In genomic region chr11:96292291-96293010, GRCh38 we compare ENCODE assay signal across 21 cellular contexts. TPM values are rescaled to one million over a fixed set of nuclear protein-coding genes. Genes with fewer than 3 reads are reported as not detected.
A peak's percentile ranks its signal among the peaks of the same experiment; 100 is the strongest.
DNase-seq lines count a peak whose midpoint lies in the region; ATAC-seq and TF ChIP-seq lines count a peak whose summit lies in the region.
"Had no signal": no experiment of that assay in that cellular context is flagged by ENCODE, and none has a peak within 500 bp of the region (broad histone marks: within the 10 kb centered on the region; RNA-seq: fewer than 3 reads in every experiment).

No MANE protein-coding gene starts in this region.

- intact Hi-C loops in CD4-positive, alpha-beta memory T cell (cut with micrococcal nuclease), result loop anchor here (2.0 kb wide), 1 partner anchor 14 kb away; no protein-coding TSS in a partner anchor
- intact Hi-C loops in naive thymus-derived CD4-positive, alpha-beta T cell (cut with micrococcal nuclease), result loop anchor here in 1 of 2 donors (1.0 to 2.0 kb wide), 2 partner anchors 11 to 14 kb away; no protein-coding TSS in a partner anchor
- intact Hi-C loops in dorsolateral prefrontal cortex (cut with DNase I), result no loop called here

- TF ChIP-seq CTCF in brain (conservative IDR thresholded peaks at IDR 0.05), result no peak
- TF ChIP-seq CTCF in dorsolateral prefrontal cortex (IDR thresholded peaks at IDR 0.05 in 54 of 56, conservative IDR thresholded peaks at IDR 0.05 in 2 of 56; ENCODE audit: low read depth in 1 of 56, partially characterized antibody in 56 of 56), result no peak

- no peak overlapping the region for H3K4me3 ChIP-seq in CD4-positive, alpha-beta memory T cell (ENCODE audit: low read length in 2 of 2)
- H3K4me3 ChIP-seq in GM23248 (peak overlapping the region; percentile 51; the same call in 1 of the 2 replicates), dorsolateral prefrontal cortex (no peak overlapping the region)
- H3K4me3 ChIP-seq in naive thymus-derived CD4-positive, alpha-beta T cell (ENCODE audit: low read length), result no peak overlapping the region
- H3K4me3 ChIP-seq: spleen, suprapubic skin had no signal

- H3K9me2 ChIP-seq in GM23248 (ENCODE audit: insufficient read depth), result no peaks in the 10 kb centered on the region

- H4K20me1 ChIP-seq in GM23248 (ENCODE audit: insufficient read depth), result 0 out of 2 replicates have a peak, but pooled peaks cover 4% of the 10 kb centered on the region

- H3K4me2 ChIP-seq in GM23248 (ENCODE audit: unreplicated experiment), result peak overlapping the region; percentile 78

- peak overlapping the region in 5 of 7 donors; percentile 1 to 20 (median 1) for H3K27ac Mint-ChIP-seq in CD4-positive, alpha-beta memory T cell
- H3K27ac Mint-ChIP-seq in brain, result peak overlapping the region in 3 of 5 experiments; percentile 18 to 82 (median 27)
- H3K27ac Mint-ChIP-seq in naive thymus-derived CD4-positive, alpha-beta T cell, result peak overlapping the region in 6 of 9 donors; percentile 16 to 93 (median 21)

- no peaks in the 10 kb centered on the region for H3K9me3 ChIP-seq in CD4-positive, alpha-beta memory T cell (ENCODE audit: control insufficient read depth in 1 of 2, low read length in 2 of 2)
- no peaks in the 10 kb centered on the region for H3K9me3 ChIP-seq in GM23248 (ENCODE audit: low read depth)
- no peaks in the 10 kb centered on the region for H3K9me3 ChIP-seq in naive thymus-derived CD4-positive, alpha-beta T cell (ENCODE audit: control insufficient read depth in 2 of 3, low read length in 3 of 3)
- H3K9me3 ChIP-seq: spleen, suprapubic skin had no signal

- no peak for DNase-seq in CD4-positive, alpha-beta memory T cell
- DNase-seq in GM23248, result no peak
- no peak for DNase-seq in naive thymus-derived CD4-positive, alpha-beta T cell
- no peak for DNase-seq in NCI-H1436 treated with DMSO at 0.1 percent for 48 hours (lab: John Stamatoyannopoulos, UW)
- no peak for DNase-seq in dorsolateral prefrontal cortex
- no peak for DNase-seq in NCI-H2107 treated with DMSO at 0.1 percent for 48 hours (lab: John Stamatoyannopoulos, UW; ENCODE audit: unreplicated experiment)
- DNase-seq: activated CD4-positive, alpha-beta T cell treated with anti-CD3 and anti-CD28 coated beads, Interleukin-2, amount 10 ng/mL, durations not matched to agents 24 days and 14 days; activated CD8-positive, alpha-beta memory T cell treated with anti-CD3 and anti-CD28 coated beads, Interleukin-2, amount 10 ng/mL, durations not matched to agents 7 days and 5 days; C1 segment of cervical spinal cord; midbrain; NCI-H1436; NCI-H2107; NCI-H446 treated with DMSO at 0.1 percent for 48 hours; PC-3; right cardiac atrium; spleen; stimulated activated CD4-positive, alpha-beta T cell treated with anti-CD3 and anti-CD28 coated beads, Interleukin-2, amount 100 ng/mL, for 48 hours; T-helper 9 cell had no signal

- H3K79me2 ChIP-seq in GM23248 (ENCODE audit: insufficient read depth), result peaks cover 100% of the 10 kb centered on the region

- in situ Hi-C loops in GM23248 (cut with MboI), result no loop called here

- peaks cover 59% of the 10 kb centered on the region for H3K4me1 ChIP-seq in CD4-positive, alpha-beta memory T cell (ENCODE audit: insufficient read depth, low read length)
- peaks cover 33% of the 10 kb centered on the region for H3K4me1 ChIP-seq in GM23248 (ENCODE audit: insufficient read depth)
- H3K4me1 ChIP-seq in naive thymus-derived CD4-positive, alpha-beta T cell (ENCODE audit: control insufficient read depth in 2 of 2, insufficient read depth in 2 of 2, low read length in 2 of 2), result peaks cover 8 to 48% of the 10 kb centered on the region in 2 donors

- no peak overlapping the region for H2AFZ ChIP-seq in GM23248

- H3K4me3 Mint-ChIP-seq in CD4-positive, alpha-beta memory T cell, result peak overlapping the region in 6 of 8 donors; percentile 7 to 89 (median 51)
- H3K4me3 Mint-ChIP-seq in brain, result peak overlapping the region in 2 of 5 experiments; percentile 2 to 10
- H3K4me3 Mint-ChIP-seq in naive thymus-derived CD4-positive, alpha-beta T cell, result peak overlapping the region in 4 of 10 donors; percentile 51 to 67 (median 62)
- H3K4me3 Mint-ChIP-seq: activated CD4-positive, alpha-beta T cell treated with anti-CD3 and anti-CD28 coated beads, Interleukin-2, amount 10 ng/mL, durations not matched to agents 24 days and 14 days had no signal

- peaks cover 54 to 80% (median 63%) of the 10 kb centered on the region in 4 donors for H3K4me1 Mint-ChIP-seq in CD4-positive, alpha-beta memory T cell
- H3K4me1 Mint-ChIP-seq in brain, result peaks cover 47% of the 10 kb centered on the region
- peaks cover 50 to 96% (median 88%) of the 10 kb centered on the region in 7 donors for H3K4me1 Mint-ChIP-seq in naive thymus-derived CD4-positive, alpha-beta T cell

- POLR2A ChIA-PET in CD4-positive, alpha-beta memory T cell (lab: Charles Lee; ENCODE audit: partially characterized antibody), result interaction anchor here (1.0 kb wide), 1 partner anchor 16 kb away, joined by 3 read pairs; no protein-coding TSS in a partner anchor
- POLR2A ChIA-PET in naive thymus-derived CD4-positive, alpha-beta T cell (lab: Charles Lee), result interaction anchor here (0.6 to 1.4 kb wide), 3 partner anchors 14 to 43 kb away, joined by 3 read pairs; no protein-coding TSS in a partner anchor

- CTCF ChIA-PET in CD4-positive, alpha-beta memory T cell (lab: Charles Lee; ENCODE audit: partially characterized antibody), result interaction anchor here (0.5 kb wide), 1 partner anchor 236 kb away, joined by 4 read pairs; no protein-coding TSS in a partner anchor
- CTCF ChIA-PET in naive thymus-derived CD4-positive, alpha-beta T cell (lab: Charles Lee), result interaction anchor here (0.6 kb wide), 1 partner anchor 38 kb away, joined by 3 read pairs; no protein-coding TSS in a partner anchor

- H3F3A ChIP-seq in GM23248 (ENCODE audit: insufficient read depth), result peaks cover 18% of the 10 kb centered on the region; the same call in 1 of the 2 replicates

- H3K36me3 ChIP-seq in CD4-positive, alpha-beta memory T cell (ENCODE audit: insufficient read depth, low read length), result no peaks in the 10 kb centered on the region
- H3K36me3 ChIP-seq in GM23248 (ENCODE audit: low read depth), result no peaks in the 10 kb centered on the region
- no peaks in the 10 kb centered on the region for H3K36me3 ChIP-seq in naive thymus-derived CD4-positive, alpha-beta T cell (ENCODE audit: control insufficient read depth in 2 of 3, insufficient read depth in 3 of 3, low read length in 3 of 3)
- H3K36me3 ChIP-seq: suprapubic skin had no signal

- H3K36me3 Mint-ChIP-seq in CD4-positive, alpha-beta memory T cell, result peaks cover 7 to 11% of the 10 kb centered on the region in 2 donors
- H3K36me3 Mint-ChIP-seq in brain, result no peaks in the 10 kb centered on the region
- H3K36me3 Mint-ChIP-seq in naive thymus-derived CD4-positive, alpha-beta T cell, result peaks cover 6 to 33% (median 17%) of the 10 kb centered on the region in 5 donors

- no peak overlapping the region for H3K9ac ChIP-seq in GM23248

- H3K9me3 Mint-ChIP-seq in CD4-positive, alpha-beta memory T cell, result no peaks in the 10 kb centered on the region
- H3K9me3 Mint-ChIP-seq in brain, result no peaks in the 10 kb centered on the region
- no peaks in the 10 kb centered on the region for H3K9me3 Mint-ChIP-seq in naive thymus-derived CD4-positive, alpha-beta T cell
- H3K9me3 Mint-ChIP-seq: activated CD4-positive, alpha-beta T cell treated with anti-CD3 and anti-CD28 coated beads, Interleukin-2, amount 10 ng/mL, durations not matched to agents 24 days and 14 days; activated naive CD4-positive, alpha-beta T cell treated with anti-CD3 and anti-CD28 coated beads, Interleukin-2, amount 50 U/mL, for 72 hours had no signal

- no peaks in the 10 kb centered on the region for H3K27me3 Mint-ChIP-seq in CD4-positive, alpha-beta memory T cell
- no peaks in the 10 kb centered on the region for H3K27me3 Mint-ChIP-seq in brain
- no peaks in the 10 kb centered on the region for H3K27me3 Mint-ChIP-seq in naive thymus-derived CD4-positive, alpha-beta T cell
- H3K27me3 Mint-ChIP-seq: activated CD4-positive, alpha-beta T cell treated with anti-CD3 and anti-CD28 coated beads, Interleukin-2, amount 10 ng/mL, durations not matched to agents 24 days and 14 days; activated CD8-positive, alpha-beta memory T cell treated with anti-CD3 and anti-CD28 coated beads, Interleukin-2, amount 10 ng/mL, durations not matched to agents 7 days and 5 days had no signal

- ATAC-seq in naive thymus-derived CD4-positive, alpha-beta T cell, result no peak
- ATAC-seq: PC-3, right cardiac atrium had no signal

- no peak overlapping the region for H3K27ac ChIP-seq in CD4-positive, alpha-beta memory T cell (ENCODE audit: low read depth, low read length)
- H3K27ac ChIP-seq in GM23248, result no peak overlapping the region
- no peak overlapping the region for H3K27ac ChIP-seq in naive thymus-derived CD4-positive, alpha-beta T cell (ENCODE audit: low read depth, low read length)
- H3K27ac ChIP-seq in dorsolateral prefrontal cortex, result peak overlapping the region in 1 of 59 donors; percentile 63

- H3K27me3 ChIP-seq in CD4-positive, alpha-beta memory T cell (ENCODE audit: insufficient read depth, low read length), result no peaks in the 10 kb centered on the region
- no peaks in the 10 kb centered on the region for H3K27me3 ChIP-seq in GM23248 (replicated peaks; ENCODE audit: insufficient read depth)
- no peaks in the 10 kb centered on the region for H3K27me3 ChIP-seq in naive thymus-derived CD4-positive, alpha-beta T cell (ENCODE audit: control insufficient read depth in 2 of 2, insufficient read depth in 2 of 2, low read length in 2 of 2)
- no peaks in the 10 kb centered on the region for H3K27me3 ChIP-seq in dorsolateral prefrontal cortex
- H3K27me3 ChIP-seq: spleen, suprapubic skin had no signal

RNA-seq across cellular contexts. Expression of gene MAML2, which starts 50.5 kb away (rescaled TPM):
- 10 to 100 TPM; 37.5 to 38.3 TPM for total RNA-seq in CD4-positive, alpha-beta memory T cell
- 10 to 100 TPM in 1 of 2 donors, 1 to 10 TPM in 1; 1.6 to 13.4 TPM for polyA plus RNA-seq in CD4-positive, alpha-beta memory T cell
- 22.1 and 23.7 TPM in 2 replicates for total RNA-seq in GM23248 (2014; rRNA removed; shearing (Covaris generic))
- 6.8 and 7.4 TPM in 2 replicates for polyA plus RNA-seq in GM23248 (2016; fragmentation: Nextera tagmentation; extraction: Ambion mirVana)
- 4.5 TPM for polyA plus RNA-seq in brain (ENCODE audit: insufficient read depth, low read depth, low replicate concordance)
- total RNA-seq in naive thymus-derived CD4-positive, alpha-beta T cell, result 10 to 100 TPM; 15.6 to 81.3 (median 68.2) TPM
- 10 to 100 TPM; 12.6 to 38.6 TPM for polyA plus RNA-seq in naive thymus-derived CD4-positive, alpha-beta T cell
- 10 to 100 TPM in 64 of 120 experiments, 1 to 10 TPM in 56; 4.9 to 21.8 (median 10.2) TPM for total RNA-seq in dorsolateral prefrontal cortex
